Comparison of ENCODE assay signal across 23 cellular contexts in genomic region chr17:16281351-16281750, GRCh38.
DNase-seq lines count a peak whose midpoint lies in the region; ATAC-seq, FAIRE-seq and TF ChIP-seq lines count a peak whose summit lies in the region.
"Had no signal": no experiment of that assay in that cellular context is flagged by ENCODE, and none has a peak within 500 bp of the region (broad histone marks: within the 10 kb centered on the region; RNA-seq: fewer than 3 reads in every experiment).

No MANE protein-coding gene starts in this region.

- H3K27ac ChIP-seq in AG04450 (ENCODE audit: low read depth, low read length) (no peak overlapping the region), astrocyte (ENCODE audit: low read depth, low read length) (peak overlapping the region; percentile 76), uterus (no peak overlapping the region)
- H3K27ac ChIP-seq: cardiac muscle cell, foreskin keratinocyte, HL-60, neutrophil, SK-N-MC had no signal

- H3K27me3 ChIP-seq in AG04450 (ENCODE audit: control insufficient read depth, insufficient read depth, low read length) = no peaks in the 10 kb centered on the region
- H3K27me3 ChIP-seq in astrocyte (ENCODE audit: insufficient read depth, low read length) = no peaks in the 10 kb centered on the region
- no peaks in the 10 kb centered on the region for H3K27me3 ChIP-seq in uterus
- H3K27me3 ChIP-seq: cardiac muscle cell, foreskin keratinocyte, neutrophil had no signal

- H3K4me3 ChIP-seq in AG04450 (ENCODE audit: low read depth, low read length) = no peak overlapping the region
- H3K4me3 ChIP-seq in astrocyte (ENCODE audit: insufficient read depth, low read depth, low read length) = no peak overlapping the region
- H3K4me3 ChIP-seq in foreskin fibroblast (ENCODE audit: low read depth in 1 of 2, low read length in 2 of 2) = no peak overlapping the region
- no peak overlapping the region for H3K4me3 ChIP-seq in uterus
- H3K4me3 ChIP-seq: cardiac muscle cell, SK-N-MC had no signal

- CTCF ChIA-PET in AG04450 (lab: Charles Lee) = no interaction called here

- FAIRE-seq in astrocyte (lab: Jason Lieb, UNC) = no peak
- FAIRE-seq: G401.6, GM12892 had no signal

- no peak overlapping the region for H2AFZ ChIP-seq in astrocyte (ENCODE audit: low read depth, low read length)

- TF ChIP-seq POLR2A in uterus (IDR thresholded peaks at IDR 0.05) = no peak

- peaks cover 6% of the 10 kb centered on the region; the same call in 1 of the 2 replicates for H3K9me3 Mint-ChIP-seq in HFFc6
- H3K9me3 Mint-ChIP-seq in astrocyte (ENCODE audit: unreplicated experiment) = peaks cover 5% of the 10 kb centered on the region

- H3K4me1 Mint-ChIP-seq in HFFc6 (ENCODE audit: low read depth) = peaks cover 62% of the 10 kb centered on the region
- peaks cover 48% of the 10 kb centered on the region for H3K4me1 Mint-ChIP-seq in astrocyte (ENCODE audit: low read depth, unreplicated experiment)

- peak overlapping the region; percentile 67 for H3K27ac Mint-ChIP-seq in HFFc6
- peak overlapping the region; percentile 96 for H3K27ac Mint-ChIP-seq in astrocyte (ENCODE audit: unreplicated experiment)
- H3K27ac Mint-ChIP-seq: activated naive CD4-positive, alpha-beta T cell treated with anti-CD3 and anti-CD28 coated beads, Interleukin-2, amount 50 U/mL, for 24 hours had no signal

- no peaks in the 10 kb centered on the region for H3K36me3 ChIP-seq in astrocyte (ENCODE audit: insufficient read depth, low read length)
- H3K36me3 ChIP-seq in uterus = no peaks in the 10 kb centered on the region
- H3K36me3 ChIP-seq: cardiac muscle cell, neutrophil had no signal

- peaks cover 58% of the 10 kb centered on the region for H3K4me1 ChIP-seq in astrocyte (ENCODE audit: insufficient read depth, low read length)
- peaks cover 4 to 6% of the 10 kb centered on the region in 2 donors for H3K4me1 ChIP-seq in uterus

- ATAC-seq in GM21737 (IDR thresholded peaks at IDR 0.05; ENCODE audit: unreplicated experiment) = no peak
- ATAC-seq: foreskin keratinocyte had no signal

- POLR2A ChIA-PET in AG04450 (lab: Yijun Ruan, JAX) = no interaction called here

- TF ChIP-seq CTCF in AG04450 (IDR thresholded peaks at IDR 0.05; ENCODE audit: low read depth, low read length) = no peak
- TF ChIP-seq CTCF in HFFc6 (IDR thresholded peaks at IDR 0.05) = no peak
- no peak for TF ChIP-seq CTCF in astrocyte (IDR thresholded peaks at IDR 0.05; ENCODE audit: insufficient read depth, low read depth, low read length)
- TF ChIP-seq CTCF in foreskin fibroblast (IDR thresholded peaks at IDR 0.05; ENCODE audit: low read depth, low read length) = no peak
- no peak for TF ChIP-seq CTCF in uterus (IDR thresholded peaks at IDR 0.05)

- intact Hi-C loops in uterus (cut with DNase I; ENCODE audit: low total_unique reads) = no loop called here

- H3K4me3 Mint-ChIP-seq in HFFc6 = peak overlapping the region; percentile 49; the same call in 1 of the 2 replicates
- no peak overlapping the region for H3K4me3 Mint-ChIP-seq in astrocyte (ENCODE audit: unreplicated experiment)
- H3K4me3 Mint-ChIP-seq: activated naive CD4-positive, alpha-beta T cell treated with anti-CD3 and anti-CD28 coated beads, Interleukin-2, amount 50 U/mL, for 24 hours had no signal

- H3K9ac ChIP-seq in astrocyte (ENCODE audit: low read length) = peak overlapping the region; percentile 57

- DNase-seq in AG04450 (ENCODE audit: low read depth, low spot score) (peak; percentile 88), HFFc6 (peak; percentile 78), astrocyte (ENCODE audit: low read depth) (peak; percentile 95), foreskin fibroblast (peak; percentile 73 to 88), T1000 (lab: John Stamatoyannopoulos, UW) (no peak), uterus (no peak)
- no peak for DNase-seq in activated CD4-positive, alpha-beta T cell treated with anti-CD3 and anti-CD28 coated beads, Interleukin-2, amount 50 U/mL, for 48 hours
- DNase-seq: activated CD4-positive, alpha-beta T cell treated with anti-CD3 and anti-CD28 coated beads, Interleukin-2, amount 50 U/mL, for 4 hours; activated T-cell treated with anti-CD3 and anti-CD28 coated beads, Interleukin-2, amount 50 U/mL, for 1 hour; effector CD8-positive, alpha-beta T cell; foreskin keratinocyte; KG1; NCI-H1092 treated with DMSO at 0.1 percent for 48 hours; stimulated activated CD4-positive, alpha-beta T cell treated with anti-CD3 and anti-CD28 coated beads, Interleukin-4, amount 100 ng/mL, for 24 hours; substantia nigra had no signal

- no peaks in the 10 kb centered on the region; the same call in 1 of the 2 replicates for H3K9me3 ChIP-seq in AG04450 (ENCODE audit: control insufficient read depth, insufficient read depth, low read length)
- H3K9me3 ChIP-seq in astrocyte (ENCODE audit: insufficient read depth, low read depth, low read length) = no peaks in the 10 kb centered on the region
- H3K9me3 ChIP-seq in uterus = no peaks in the 10 kb centered on the region
- H3K9me3 ChIP-seq: neutrophil had no signal

- H3K27me3 Mint-ChIP-seq in HFFc6 (ENCODE audit: insufficient read depth) (no peaks in the 10 kb centered on the region; the same call in 1 of the 2 replicates), astrocyte (ENCODE audit: low read depth, unreplicated experiment) (no peaks in the 10 kb centered on the region)
- H3K27me3 Mint-ChIP-seq: activated naive CD4-positive, alpha-beta T cell treated with anti-CD3 and anti-CD28 coated beads, Interleukin-2, amount 50 U/mL, for 24 hours had no signal

- H3K4me2 ChIP-seq in astrocyte (ENCODE audit: low read length) = peak overlapping the region; percentile 74

- H3K79me2 ChIP-seq in astrocyte (ENCODE audit: insufficient read depth, low read length) = no peaks in the 10 kb centered on the region

- no peaks in the 10 kb centered on the region for H4K20me1 ChIP-seq in astrocyte (ENCODE audit: insufficient read depth, low read length)

- H3K36me3 Mint-ChIP-seq in HFFc6 (ENCODE audit: low read depth) (peaks cover 29% of the 10 kb centered on the region), astrocyte (ENCODE audit: low read depth, unreplicated experiment) (no peaks in the 10 kb centered on the region)

Comparison
In these comparisons a context has a peak if more than half of its experiments do, and no peak if none do; other contexts are left out.
1. DNase-seq: peak in AG04450 (single experiment), HFFc6 (single experiment), astrocyte (single experiment) and foreskin fibroblast (2 of 2); none in T1000 (single experiment), uterus (0 of 2) and activated CD4-positive, alpha-beta T cell treated with anti-CD3 and anti-CD28 coated beads, Interleukin-2, amount 50 U/mL, for 48 hours (0 of 2).